ENCODE assay signal across 21 cellular contexts in the genomic region with DNA sequence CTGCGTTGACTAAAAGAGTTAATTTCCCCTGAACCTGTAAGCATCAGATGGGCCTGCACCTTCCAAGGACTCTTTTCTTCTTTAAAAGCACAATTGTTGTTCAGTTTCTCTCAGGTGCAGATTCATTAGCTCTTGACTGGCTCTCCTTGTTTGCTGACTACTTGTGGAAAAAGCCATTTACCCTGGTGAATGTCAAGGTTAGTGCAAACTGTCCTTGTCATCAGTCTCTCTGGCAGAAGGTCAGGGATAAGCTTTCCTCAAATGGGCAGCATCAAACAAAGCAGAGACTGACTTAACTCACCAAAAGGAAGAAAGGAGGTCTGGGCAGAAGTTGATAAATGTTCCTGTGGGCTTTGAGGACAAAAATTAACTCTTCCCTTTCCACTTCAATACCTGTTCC.
DNase-seq lines count a peak whose midpoint lies in the region; TF ChIP-seq lines count a peak whose summit lies in the region.
"Had no signal": no experiment of that assay in that cellular context is flagged by ENCODE, and none has a peak within 500 bp of the region (broad histone marks: within the 10 kb centered on the region; RNA-seq: fewer than 3 reads in every experiment).

No MANE protein-coding gene starts in this region.

- H3K27ac ChIP-seq in cardiac muscle cell: peak overlapping the region; percentile 18
- H3K27ac ChIP-seq: SK-N-MC had no signal

- H3K36me3 ChIP-seq in cardiac muscle cell: no peaks in the 10 kb centered on the region

- intact Hi-C loops in cardiac septum (cut with DNase I): no loop called here

- H3K27me3 ChIP-seq in cardiac muscle cell: no peaks in the 10 kb centered on the region

- peaks cover 3% of the 10 kb centered on the region for H3K4me1 ChIP-seq in cardiac muscle cell (ENCODE audit: low read depth)

- no peak for TF ChIP-seq CTCF in cardiac muscle cell (IDR thresholded peaks at IDR 0.05; ENCODE audit: low read depth, low read length)

- no peaks in the 10 kb centered on the region for H3K9me3 ChIP-seq in cardiac muscle cell (ENCODE audit: low read depth)

- no peak overlapping the region for H3K4me3 ChIP-seq in cardiac muscle cell
- H3K4me3 ChIP-seq: GM12878, GM23338, SK-N-MC had no signal

- DNase-seq in NCI-H1417 (lab: John Stamatoyannopoulos, UW) (peak in 2 of 3 experiments; percentile 28 to 58), NCI-H1417 treated with DMSO at 0.1 percent for 48 hours (lab: John Stamatoyannopoulos, UW) (no peak), cardiac muscle cell (ENCODE audit: low read depth in 1 of 2, low spot score in 1 of 2) (peak in 1 of 2 donors; percentile 32), cardiac septum (ENCODE audit: low spot score) (no peak), NCI-H187 treated with DMSO at 0.1 percent for 48 hours (lab: John Stamatoyannopoulos, UW) (peak; percentile 49), left kidney (ENCODE audit: low read depth, low spot score) (peak; percentile 6), GM19240 (ENCODE audit: insufficient read length, low spot score) (no peak)
- DNase-seq: Calu3; GDM1; H9; Kasumi-1; NCI-H1105 treated with DMSO at 0.1 percent for 48 hours; NCI-H1694; NCI-H2107; NCI-H446 treated with DMSO at 0.1 percent for 48 hours; NCI-H69; NK-92 treated with Interleukin-12 subunit alpha and Interleukin-12 subunit beta, amount 100 ng/mL, for 24 hours; PC-3 had no signal

Comparison
In these comparisons a context has a peak if more than half of its experiments do, and no peak if none do; other contexts are left out.
1. DNase-seq: peak in NCI-H1417 (2 of 3), NCI-H187 treated with DMSO at 0.1 percent for 48 hours (single experiment) and left kidney (single experiment); none in NCI-H1417 treated with DMSO at 0.1 percent for 48 hours (single experiment), cardiac septum (single experiment) and GM19240 (single experiment).